ENCODE assay signal across 8 cellular contexts in the genomic region with DNA sequence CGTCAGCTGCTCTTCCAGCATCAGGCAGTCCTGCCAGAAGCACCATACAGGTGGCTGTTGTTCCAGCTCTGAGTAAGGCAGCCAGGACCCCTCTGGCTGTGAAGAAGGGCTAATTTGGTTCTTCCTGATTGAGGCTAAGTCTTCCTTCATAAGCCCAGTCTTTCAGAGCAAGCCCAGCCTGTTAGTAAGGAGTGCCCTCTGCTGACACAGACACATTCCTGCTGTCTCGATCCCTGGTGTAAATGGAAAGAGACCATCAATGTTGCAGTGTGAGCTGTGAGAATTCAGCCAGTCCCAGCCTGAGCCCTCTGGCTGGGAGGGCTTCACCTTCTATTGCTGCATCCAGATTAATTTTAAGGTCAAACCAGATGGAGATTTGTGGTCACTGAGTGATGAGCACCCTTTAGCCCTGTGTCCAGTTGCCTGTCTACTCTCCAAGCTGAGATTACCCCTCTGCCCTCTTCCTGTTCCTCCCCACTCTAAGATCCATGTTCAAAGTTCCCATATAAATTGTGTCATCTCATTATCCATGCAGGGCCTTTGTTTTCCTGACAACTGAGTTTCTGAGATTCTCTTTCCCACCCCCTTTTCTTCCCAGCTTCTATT. TPM values are rescaled to one million over a fixed set of nuclear protein-coding genes. Genes with fewer than 3 reads are reported as not detected.
DNase-seq lines count a peak whose midpoint lies in the region; ATAC-seq and TF ChIP-seq lines count a peak whose summit lies in the region.

No MANE protein-coding gene starts in this region.

- no peak overlapping the region for H3K4me3 Mint-ChIP-seq in Calu3 (ENCODE audit: low read depth, unreplicated experiment)
- no peak overlapping the region for H3K4me3 Mint-ChIP-seq in WTC11

- BruUV-seq in Calu3 (replicated peaks; lab: Mats Ljungman, UMichigan): no TSS peak

- H3K9me3 Mint-ChIP-seq in Calu3 (ENCODE audit: low read depth, unreplicated experiment) (no peaks in the 10 kb centered on the region), WTC11 (no peaks in the 10 kb centered on the region)

- no peaks in the 10 kb centered on the region for H3K36me3 Mint-ChIP-seq in Calu3 (ENCODE audit: insufficient read depth, unreplicated experiment)
- H3K36me3 Mint-ChIP-seq in WTC11: no peaks in the 10 kb centered on the region

- H3K27me3 Mint-ChIP-seq in Calu3 (ENCODE audit: unreplicated experiment) (peaks cover 28% of the 10 kb centered on the region), WTC11 (ENCODE audit: low read depth) (peaks cover 2% of the 10 kb centered on the region)

- CTCF ChIA-PET in Calu3 (lab: Charles Lee): interaction anchor here (0.6 to 5.1 kb wide), 8 partner anchors 12 to 368 kb away, joined by 3 to 55 read pairs (median 4); no protein-coding TSS in a partner anchor
- CTCF ChIA-PET in WTC11 (lab: Charles Lee): interaction anchor here (0.6 to 2.6 kb wide), 53 partner anchors 9 to 750 kb away, joined by 3 to 33 read pairs (median 4); no protein-coding TSS in a partner anchor

- intact Hi-C loops in Calu3 (cut with micrococcal nuclease; ENCODE audit: unreplicated experiment): loop anchor here (1.0 to 5.0 kb wide), 4 partner anchors 70 to 456 kb away; no protein-coding TSS in a partner anchor

- ATAC-seq in WTC11 (peak; percentile 99), GM19023 (IDR thresholded peaks at IDR 0.05; ENCODE audit: unreplicated experiment) (no peak), GM18498 (IDR thresholded peaks at IDR 0.05; ENCODE audit: unreplicated experiment) (no peak)

- H3K4me3 ChIP-seq in Jurkat, Clone E6-1 (ENCODE audit: low read length): no peak overlapping the region

- H3K4me1 Mint-ChIP-seq in Calu3 (ENCODE audit: low read depth, unreplicated experiment) (peaks cover 26% of the 10 kb centered on the region), WTC11 (peaks cover 2% of the 10 kb centered on the region; the same call in 1 of the 2 replicates)

- H3K27ac Mint-ChIP-seq in Calu3 (ENCODE audit: unreplicated experiment): no peak overlapping the region
- no peak overlapping the region for H3K27ac Mint-ChIP-seq in WTC11

- POLR2A ChIA-PET in WTC11 (lab: Charles Lee): no interaction called here

- peak; percentile 61 for DNase-seq in Calu3
- DNase-seq in Jurkat, Clone E6-1 (ENCODE audit: low read depth, low spot score): peak; percentile 37
- DNase-seq in WTC11 (ENCODE audit: low spot score): peak; percentile 59
- DNase-seq in iPS-NIHi11 (ENCODE audit: low spot score): peak; percentile 43
- DNase-seq in stimulated activated CD4-positive, alpha-beta T cell treated with anti-CD3 and anti-CD28 coated beads, Interleukin-2, amount 100 ng/mL, for 48 hours: no peak
- DNase-seq in T-helper 9 cell: no peak

- peak; percentile 72 for TF ChIP-seq CTCF in Calu3 (IDR thresholded peaks at IDR 0.05; ENCODE audit: unreplicated experiment)
- 0 out of 2 replicates have a peak, but pooled peaks have one; percentile 16 for TF ChIP-seq CTCF in WTC11 (IDR thresholded peaks at IDR 0.05)

TF ChIP-seq in WTC11, 78 proteins besides CTCF, POLR2A, EP300 and RAD21:
- TF ChIP-seq, protein P1, sequence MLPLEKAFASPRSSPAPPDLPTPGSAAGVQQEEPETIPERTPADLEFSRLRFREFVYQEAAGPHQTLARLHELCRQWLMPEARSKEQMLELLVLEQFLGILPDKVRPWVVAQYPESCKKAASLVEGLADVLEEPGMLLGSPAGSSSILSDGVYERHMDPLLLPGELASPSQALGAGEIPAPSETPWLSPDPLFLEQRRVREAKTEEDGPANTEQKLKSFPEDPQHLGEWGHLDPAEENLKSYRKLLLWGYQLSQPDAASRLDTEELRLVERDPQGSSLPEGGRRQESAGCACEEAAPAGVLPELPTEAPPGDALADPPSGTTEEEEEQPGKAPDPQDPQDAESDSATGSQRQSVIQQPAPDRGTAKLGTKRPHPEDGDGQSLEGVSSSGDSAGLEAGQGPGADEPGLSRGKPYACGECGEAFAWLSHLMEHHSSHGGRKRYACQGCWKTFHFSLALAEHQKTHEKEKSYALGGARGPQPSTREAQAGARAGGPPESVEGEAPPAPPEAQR (CRISPR knock-in tag; IDR thresholded peaks at IDR 0.05): no peak
- TF ChIP-seq ZNF263 (CRISPR knock-in tag; IDR thresholded peaks at IDR 0.05; ENCODE audit: low read depth) (no peak), TEAD1 (CRISPR knock-in tag; IDR thresholded peaks at IDR 0.05) (no peak), NR2C2 (CRISPR knock-in tag; IDR thresholded peaks at IDR 0.05) (no peak)
- TF ChIP-seq, protein P2, sequence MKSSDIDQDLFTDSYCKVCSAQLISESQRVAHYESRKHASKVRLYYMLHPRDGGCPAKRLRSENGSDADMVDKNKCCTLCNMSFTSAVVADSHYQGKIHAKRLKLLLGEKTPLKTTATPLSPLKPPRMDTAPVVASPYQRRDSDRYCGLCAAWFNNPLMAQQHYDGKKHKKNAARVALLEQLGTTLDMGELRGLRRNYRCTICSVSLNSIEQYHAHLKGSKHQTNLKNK (CRISPR knock-in tag; IDR thresholded peaks at IDR 0.05): no peak

RNA-seq across cellular contexts. Expression of a gene that starts 44.8 kb away (rescaled TPM):
- total RNA-seq in Calu3 (2022) (19.0 and 31.4 TPM in 2 replicates), WTC11 (2021) (32.8 to 42.4 TPM (median 32.9 TPM) in 3 replicates)
- 11.9 TPM for polyA plus RNA-seq in Jurkat, Clone E6-1 (2012; ENCODE audit: insufficient read depth, insufficient read length)

Comparison
In these comparisons a context has a peak if more than half of its experiments do, and no peak if none do; other contexts are left out.
1. DNase-seq: peak in Calu3 (single experiment), Jurkat, Clone E6-1 (single experiment), WTC11 (single experiment) and iPS-NIHi11 (single experiment); none in stimulated activated CD4-positive, alpha-beta T cell treated with anti-CD3 and anti-CD28 coated beads, Interleukin-2, amount 100 ng/mL, for 48 hours (0 of 2) and T-helper 9 cell (single experiment).